ENCODE assay signal across 8 cellular contexts in the genomic region with DNA sequence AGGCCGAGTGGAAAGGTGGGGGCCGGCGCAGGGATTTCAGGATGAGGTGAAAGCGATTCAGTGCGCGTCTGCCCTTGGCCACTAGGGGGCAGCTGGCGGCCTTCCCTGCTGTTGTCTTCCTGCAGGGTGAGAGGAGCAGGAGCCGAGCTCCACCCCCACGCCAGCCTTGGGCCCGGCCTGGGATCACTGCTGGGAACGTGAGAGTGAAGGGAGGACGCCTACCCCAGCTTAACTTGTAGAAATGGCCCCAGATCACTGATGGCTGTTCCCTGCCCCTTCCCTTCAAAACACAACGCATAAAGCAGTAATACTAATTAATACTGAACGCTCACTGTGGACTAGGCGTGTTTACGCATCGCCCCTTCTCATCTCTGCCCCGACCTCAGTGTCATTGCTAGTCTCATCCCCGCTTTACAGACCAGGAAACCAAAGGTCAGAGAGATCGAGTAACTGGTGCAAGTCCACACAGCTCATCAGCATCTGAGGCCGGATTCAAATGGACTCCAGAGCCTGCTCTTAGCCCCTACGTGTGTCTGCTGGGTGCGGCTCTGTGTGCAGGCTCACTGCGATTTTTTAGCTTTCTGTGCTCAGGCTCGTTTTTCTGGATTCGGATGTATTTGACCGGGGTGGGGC. TPM values are rescaled to one million over a fixed set of nuclear protein-coding genes. Genes with fewer than 3 reads are reported as not detected.
DNase-seq lines count a peak whose midpoint lies in the region; ATAC-seq and TF ChIP-seq lines count a peak whose summit lies in the region.

No MANE protein-coding gene starts in this region.

- no peaks in the 10 kb centered on the region for H3K27me3 ChIP-seq in CD4-positive, alpha-beta T cell (ENCODE audit: control insufficient read depth, insufficient read depth, low read length)
- no peaks in the 10 kb centered on the region for H3K27me3 ChIP-seq in liver (ENCODE audit: control insufficient read depth in 4 of 4, insufficient read depth in 4 of 4, low read length in 3 of 4)

- peak; percentile 65 for ATAC-seq in CD4-positive, alpha-beta T cell (ENCODE audit: poor library complexity)
- ATAC-seq in HG03095 (IDR thresholded peaks at IDR 0.05; ENCODE audit: unreplicated experiment) (peak; percentile 50), GM21367 (IDR thresholded peaks at IDR 0.05; ENCODE audit: unreplicated experiment) (no peak)

- peak; percentile 93 to 95 for TF ChIP-seq RAD21 in liver (IDR thresholded peaks at IDR 0.05)

- 25% methylated on average over 27 of the region's 27 CpGs for WGBS in liver

- no peak overlapping the region for H3K27ac Mint-ChIP-seq in CD4-positive, alpha-beta T cell

- no peaks in the 10 kb centered on the region for H3K9me3 Mint-ChIP-seq in CD4-positive, alpha-beta T cell

- peak; percentile 93 for TF ChIP-seq CTCF in CD4-positive, alpha-beta T cell (IDR thresholded peaks at IDR 0.05)
- TF ChIP-seq CTCF in liver (IDR thresholded peaks at IDR 0.05; ENCODE audit: low read depth, low read length, missing input control), result peak; percentile 95

- peaks cover 26% of the 10 kb centered on the region for H3K4me1 Mint-ChIP-seq in CD4-positive, alpha-beta T cell (ENCODE audit: low read depth)

- H3K36me3 ChIP-seq in liver (ENCODE audit: control insufficient read depth in 4 of 4, insufficient read depth in 3 of 4, low read depth in 1 of 4, low read length in 3 of 4), result peaks cover 0 to 17% (median 10%) of the 10 kb centered on the region in 4 donors

- intact Hi-C loops in CD4-positive, alpha-beta T cell (cut with DNase I, micrococcal nuclease), result loop anchor here (1.0 to 5.0 kb wide), 2 partner anchors 177 to 249 kb away; no protein-coding TSS in a partner anchor

- H3K27me3 Mint-ChIP-seq in CD4-positive, alpha-beta T cell, result no peaks in the 10 kb centered on the region

- POLR2A ChIA-PET in CD4-positive, alpha-beta T cell (lab: Charles Lee), result interaction anchor here (1.3 to 1.5 kb wide), 2 partner anchors 24 to 177 kb away, joined by 3 to 5 read pairs; a partner anchor contains a TSS

- no peaks in the 10 kb centered on the region for H3K36me3 Mint-ChIP-seq in CD4-positive, alpha-beta T cell (ENCODE audit: low read depth)

- peak; percentile 35 to 66 (median 47) for DNase-seq in CD4-positive, alpha-beta T cell
- DNase-seq in NCI-H526 treated with DMSO at 0.1 percent for 48 hours (lab: John Stamatoyannopoulos, UW) (peak; percentile 61), cortex of kidney (lab: John Stamatoyannopoulos, UW) (peak; percentile 29)
- DNase-seq in activated CD4-positive, alpha-beta T cell treated with anti-CD3 and anti-CD28 coated beads, Interleukin-2, amount 50 U/mL, for 48 hours, result peak; percentile 75 to 82
- peak; percentile 60 for DNase-seq in stimulated activated CD4-positive, alpha-beta T cell treated with anti-CD3 and anti-CD28 coated beads, Interleukin-4, amount 100 ng/mL, for 48 hours (ENCODE audit: low read depth in 2 of 2)

- no peak overlapping the region for H3K9ac ChIP-seq in liver (ENCODE audit: low read depth in 1 of 2, low read length in 2 of 2)

- H3K4me3 ChIP-seq in liver (ENCODE audit: low read depth in 1 of 3, low read length in 3 of 3), result no peak overlapping the region

- no peaks in the 10 kb centered on the region for H3K9me3 ChIP-seq in CD4-positive, alpha-beta T cell (ENCODE audit: control insufficient read depth, low read length)
- no peaks in the 10 kb centered on the region for H3K9me3 ChIP-seq in liver (ENCODE audit: control insufficient read depth in 4 of 4, low read length in 3 of 4)

- no peak overlapping the region for H3K27ac ChIP-seq in CD4-positive, alpha-beta T cell (ENCODE audit: low read depth, low read length)
- H3K27ac ChIP-seq in liver (ENCODE audit: low read depth in 1 of 2, low read length in 2 of 2), result no peak overlapping the region

- CTCF ChIA-PET in CD4-positive, alpha-beta T cell (lab: Charles Lee), result interaction anchor here (0.9 to 2.1 kb wide), 7 partner anchors 13 to 177 kb away, joined by 3 to 27 read pairs (median 6); a partner anchor contains a TSS

- peaks cover 2 to 16% (median 10%) of the 10 kb centered on the region in 4 donors for H3K4me1 ChIP-seq in liver (ENCODE audit: control insufficient read depth in 4 of 4, insufficient read depth in 4 of 4, low read length in 3 of 4)

- H3K4me3 Mint-ChIP-seq in CD4-positive, alpha-beta T cell, result no peak overlapping the region

TF ChIP-seq in liver, 16 proteins besides CTCF, POLR2A, EP300 and RAD21:
- TF ChIP-seq TAF1 (conservative IDR thresholded peaks at IDR 0.05), result no peak
- TF ChIP-seq YY1 (IDR thresholded peaks at IDR 0.05), result peak; percentile 32
- peak in 1 of 2 donors; percentile 53 for TF ChIP-seq RXRA (IDR thresholded peaks at IDR 0.05)
- no peak for TF ChIP-seq JUND (IDR thresholded peaks at IDR 0.05)
- TF ChIP-seq FOXA1 (IDR thresholded peaks at IDR 0.05), result no peak
- peak; percentile 24 for TF ChIP-seq SP1 (IDR thresholded peaks at IDR 0.05)
- TF ChIP-seq, protein P1, sequence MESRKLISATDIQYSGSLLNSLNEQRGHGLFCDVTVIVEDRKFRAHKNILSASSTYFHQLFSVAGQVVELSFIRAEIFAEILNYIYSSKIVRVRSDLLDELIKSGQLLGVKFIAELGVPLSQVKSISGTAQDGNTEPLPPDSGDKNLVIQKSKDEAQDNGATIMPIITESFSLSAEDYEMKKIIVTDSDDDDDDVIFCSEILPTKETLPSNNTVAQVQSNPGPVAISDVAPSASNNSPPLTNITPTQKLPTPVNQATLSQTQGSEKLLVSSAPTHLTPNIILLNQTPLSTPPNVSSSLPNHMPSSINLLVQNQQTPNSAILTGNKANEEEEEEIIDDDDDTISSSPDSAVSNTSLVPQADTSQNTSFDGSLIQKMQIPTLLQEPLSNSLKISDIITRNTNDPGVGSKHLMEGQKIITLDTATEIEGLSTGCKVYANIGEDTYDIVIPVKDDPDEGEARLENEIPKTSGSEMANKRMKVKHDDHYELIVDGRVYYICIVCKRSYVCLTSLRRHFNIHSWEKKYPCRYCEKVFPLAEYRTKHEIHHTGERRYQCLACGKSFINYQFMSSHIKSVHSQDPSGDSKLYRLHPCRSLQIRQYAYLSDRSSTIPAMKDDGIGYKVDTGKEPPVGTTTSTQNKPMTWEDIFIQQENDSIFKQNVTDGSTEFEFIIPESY (IDR thresholded peaks at IDR 0.05), result no peak
- peak; percentile 52 to 57 for TF ChIP-seq HNF4A (conservative IDR thresholded peaks at IDR 0.05)
- TF ChIP-seq, protein P2, sequence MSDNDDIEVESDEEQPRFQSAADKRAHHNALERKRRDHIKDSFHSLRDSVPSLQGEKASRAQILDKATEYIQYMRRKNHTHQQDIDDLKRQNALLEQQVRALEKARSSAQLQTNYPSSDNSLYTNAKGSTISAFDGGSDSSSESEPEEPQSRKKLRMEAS (IDR thresholded peaks at IDR 0.05), result no peak
- TF ChIP-seq HNF4G (IDR thresholded peaks at IDR 0.05), result no peak
- TF ChIP-seq NR2F2 (IDR thresholded peaks at IDR 0.05), result peak; percentile 31
- TF ChIP-seq GABPA (IDR thresholded peaks at IDR 0.05 in 1 of 2, conservative IDR thresholded peaks at IDR 0.05 in 1 of 2), result no peak
TF ChIP-seq in liver: peak in this region for 5.

RNA-seq across cellular contexts. Expression of a gene that starts 24.3 kb away (rescaled TPM):
- 1 to 10 TPM; 8.2 to 8.4 TPM for total RNA-seq in CD4-positive, alpha-beta T cell
- total RNA-seq in liver, result 10 to 100 TPM; 34.9 to 50.3 TPM
- 10 to 100 TPM; 39.0 to 43.8 TPM for polyA plus RNA-seq in liver

RNA-seq across cellular contexts. Expression of a gene that starts 24.6 kb away (rescaled TPM):
- 1 to 10 TPM; 8.6 to 9.2 TPM for total RNA-seq in CD4-positive, alpha-beta T cell
- total RNA-seq in liver, result 10 to 100 TPM; 47.1 to 63.5 TPM
- polyA plus RNA-seq in liver, result 100 to 1,000 TPM in 1 of 2 donors, 10 to 100 TPM in 1; 90.6 to 101 TPM

Comparison
In these comparisons a context has a peak if more than half of its experiments do, and no peak if none do; other contexts are left out.
1. RNA of a gene that starts 24.6 kb away (total RNA-seq): 47.1 to 63.5 TPM in liver; 8.6 to 9.2 TPM in CD4-positive, alpha-beta T cell; every median in the first group is over 4 times any median in the second.
2. Peak in every context shown above with its lines, with median percentiles within 50 percentile points of each other: DNase-seq.